Comparison of ENCODE assay signal across 41 cellular contexts in the genomic region with DNA sequence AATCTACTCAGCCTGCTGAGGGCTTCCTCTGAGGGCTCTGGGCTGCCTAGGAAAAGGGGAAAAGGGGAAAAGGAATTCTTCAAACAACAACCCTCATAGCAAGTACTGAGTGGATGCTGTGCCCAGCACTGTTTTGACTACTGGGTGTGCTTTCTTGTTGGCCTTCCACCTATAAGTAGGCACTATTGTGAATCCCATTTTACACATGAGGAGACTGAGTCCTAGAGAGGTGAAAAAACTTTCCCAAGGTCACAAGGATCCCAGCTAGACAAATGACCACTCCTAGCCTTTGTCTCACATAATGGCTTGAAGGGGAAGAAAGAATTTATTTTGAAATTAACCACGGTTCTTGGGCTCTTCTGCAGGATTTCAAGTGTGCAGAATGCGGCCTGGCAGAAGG. TPM values are rescaled to one million over a fixed set of nuclear protein-coding genes. Genes with fewer than 3 reads are reported as not detected.
"Had no signal": no experiment of that assay in that cellular context is flagged by ENCODE, and none has a peak within 500 bp of the region (broad histone marks: within the 10 kb centered on the region; RNA-seq: fewer than 3 reads in every experiment).

No MANE protein-coding gene starts in this region.

- H3K36me3 ChIP-seq: adrenal gland, ascending aorta, breast epithelium, cardiac muscle cell, colonic mucosa, esophagus squamous epithelium, gastroesophageal sphincter had no signal

- H3K9me3 ChIP-seq: adrenal gland, ascending aorta, breast epithelium, colonic mucosa, esophagus squamous epithelium, gastroesophageal sphincter had no signal

- H3K4me1 Mint-ChIP-seq: activated CD4-positive, alpha-beta T cell treated with anti-CD3 and anti-CD28 coated beads for 36 hours; activated CD4-positive, alpha-beta T cell treated with anti-CD3 and anti-CD28 coated beads, Interleukin-2, amount 10 ng/mL, durations not matched to agents 24 days and 14 days; activated CD8-positive, alpha-beta memory T cell treated with anti-CD3 and anti-CD28 coated beads, Interleukin-2, amount 10 ng/mL, durations not matched to agents 7 days and 5 days; activated naive CD4-positive, alpha-beta T cell treated with anti-CD3 and anti-CD28 coated beads, Interleukin-2, amount 50 U/mL, for 24 hours; activated naive CD8-positive, alpha-beta T cell treated with anti-CD3 and anti-CD28 coated beads for 36 hours; activated naive CD8-positive, alpha-beta T cell treated with anti-CD3 and anti-CD28 coated beads, Interleukin-2, amount 50 U/mL, for 24 hours; T-helper 17 cell had no signal

- H3K4me3 Mint-ChIP-seq: activated CD4-positive, alpha-beta memory T cell treated with anti-CD3 and anti-CD28 coated beads for 36 hours; activated CD4-positive, alpha-beta T cell treated with anti-CD3 and anti-CD28 coated beads for 36 hours; activated CD4-positive, alpha-beta T cell treated with anti-CD3 and anti-CD28 coated beads, Interleukin-2, amount 10 ng/mL, durations not matched to agents 24 days and 14 days; activated CD8-positive, alpha-beta memory T cell treated with anti-CD3 and anti-CD28 coated beads, Interleukin-2, amount 10 ng/mL, durations not matched to agents 7 days and 5 days; activated CD8-positive, alpha-beta T cell treated with anti-CD3 and anti-CD28 coated beads, Interleukin-2, amount 10 ng/mL, durations not matched to agents 7 days and 5 days; activated naive CD4-positive, alpha-beta T cell treated with anti-CD3 and anti-CD28 coated beads for 36 hours; activated naive CD4-positive, alpha-beta T cell treated with anti-CD3 and anti-CD28 coated beads, Interleukin-2, amount 50 U/mL, for 24 hours; activated naive CD8-positive, alpha-beta T cell treated with anti-CD3 and anti-CD28 coated beads for 36 hours; activated naive CD8-positive, alpha-beta T cell treated with anti-CD3 and anti-CD28 coated beads, Interleukin-2, amount 50 U/mL, for 24 hours; activated T-helper 1 cell treated with anti-CD3 and anti-CD28 coated beads, Interleukin-12 subunit alpha, Interleukin-12 subunit beta, Interleukin-2, Interleukin-4 antibody, amounts not matched to agents 30 ng/mL and 10 ng/mL and 1 ng/mL, durations not matched to agents 14 hours and 24 hours and 36 hours; brain; T-helper 17 cell; T-helper 2 cell treated with Interferon-gamma antibody and Interleukin-4, amounts not matched to agents 5 μg/mL and 100 μg/mL, for 36 hours had no signal

- DNase-seq: activated CD4-positive, alpha-beta memory T cell treated with anti-CD3 and anti-CD28 coated beads for 36 hours; activated CD4-positive, alpha-beta T cell treated with anti-CD3 and anti-CD28 coated beads for 36 hours; activated CD4-positive, alpha-beta T cell treated with anti-CD3 and anti-CD28 coated beads, Interleukin-2, amount 10 ng/mL, durations not matched to agents 24 days and 14 days; activated CD4-positive, CD25-positive, alpha-beta regulatory T cell; activated CD4-positive, CD25-positive, alpha-beta regulatory T cell treated with anti-CD3 and anti-CD28 coated beads, Interleukin-2, amount 50 U/mL, for 72 hours; activated CD8-positive, alpha-beta memory T cell treated with anti-CD3 and anti-CD28 coated beads, Interleukin-2, amount 10 ng/mL, durations not matched to agents 7 days and 5 days; activated CD8-positive, alpha-beta memory T cell treated with anti-CD3 and anti-CD28 coated beads, Interleukin-2, amount 50 U/mL, for 4 hours; activated CD8-positive, alpha-beta T cell treated with anti-CD3 and anti-CD28 coated beads, Interleukin-2, amount 10 ng/mL, durations not matched to agents 7 days and 5 days; activated effector memory CD4-positive, alpha-beta T cell treated with anti-CD3 and anti-CD28 coated beads, Interleukin-2, amount 50 U/mL, for 16 hours; activated naive CD4-positive, alpha-beta T cell treated with anti-CD3 and anti-CD28 coated beads for 36 hours; activated naive CD8-positive, alpha-beta T cell treated with anti-CD3 and anti-CD28 coated beads for 36 hours; activated naive CD8-positive, alpha-beta T cell treated with anti-CD3 and anti-CD28 coated beads, Interleukin-2, amount 50 U/mL, for 24 hours; activated T-cell treated with anti-CD3 and anti-CD28 coated beads, Interleukin-2, amount 50 U/mL, for 1 hour; activated T-cell treated with anti-CD3 and anti-CD28 coated beads, Interleukin-2, amount 50 U/mL, for 48 hours; adrenal gland; central memory CD4-positive, alpha-beta T cell; cerebellar nuclear complex; colonic mucosa; effector CD8-positive, alpha-beta T cell; esophagus squamous epithelium; foreskin melanocyte; T-helper 1 cell; T-helper 17 cell; T1000 had no signal

- H3K27me3 ChIP-seq: adrenal gland, ascending aorta, breast epithelium, cardiac muscle cell, colonic mucosa had no signal

- H3K27ac ChIP-seq: adrenal gland, ascending aorta, breast epithelium, cardiac muscle cell, colonic mucosa, epithelial cell of prostate, esophagus squamous epithelium, gastroesophageal sphincter had no signal

- H3K4me1 ChIP-seq: adrenal gland, ascending aorta, breast epithelium, colonic mucosa, esophagus squamous epithelium, gastroesophageal sphincter had no signal

- ATAC-seq: activated CD4-positive, alpha-beta T cell treated with anti-CD3 and anti-CD28 coated beads for 36 hours; activated CD8-positive, alpha-beta memory T cell treated with anti-CD3 and anti-CD28 coated beads, Interleukin-2, amount 10 ng/mL, durations not matched to agents 7 days and 5 days; activated CD8-positive, alpha-beta T cell treated with anti-CD3 and anti-CD28 coated beads, Interleukin-2, amount 10 ng/mL, durations not matched to agents 7 days and 5 days; activated naive CD8-positive, alpha-beta T cell treated with anti-CD3 and anti-CD28 coated beads, Interleukin-2, amount 50 U/mL, for 24 hours; gastroesophageal sphincter; T-helper 17 cell had no signal

- H3K9me3 Mint-ChIP-seq: activated CD4-positive, alpha-beta memory T cell treated with anti-CD3 and anti-CD28 coated beads for 36 hours; activated CD4-positive, alpha-beta T cell treated with anti-CD3 and anti-CD28 coated beads, Interleukin-2, amount 10 ng/mL, durations not matched to agents 24 days and 14 days; activated naive CD4-positive, alpha-beta T cell treated with anti-CD3 and anti-CD28 coated beads for 36 hours; activated naive CD4-positive, alpha-beta T cell treated with anti-CD3 and anti-CD28 coated beads, Interleukin-2, amount 50 U/mL, for 24 hours; activated naive CD8-positive, alpha-beta T cell treated with anti-CD3 and anti-CD28 coated beads for 36 hours; activated naive CD8-positive, alpha-beta T cell treated with anti-CD3 and anti-CD28 coated beads, Interleukin-2, amount 50 U/mL, for 24 hours; activated T-helper 1 cell treated with anti-CD3 and anti-CD28 coated beads, Interleukin-12 subunit alpha, Interleukin-12 subunit beta, Interleukin-2, Interleukin-4 antibody, amounts not matched to agents 30 ng/mL and 10 ng/mL and 1 ng/mL, durations not matched to agents 14 hours and 24 hours and 36 hours; activated T-helper 2 cell treated with anti-CD3 and anti-CD28 coated beads, Interferon-gamma antibody, Interleukin-2, Interleukin-4, amounts not matched to agents 10 μg/mL and 5 μg/mL and 100 μg/mL, durations not matched to agents 14 hours and 24 hours and 36 hours; brain; T-helper 2 cell treated with Interferon-gamma antibody and Interleukin-4, amounts not matched to agents 5 μg/mL and 100 μg/mL, for 36 hours had no signal

- H3K27ac Mint-ChIP-seq: activated CD4-positive, alpha-beta memory T cell treated with anti-CD3 and anti-CD28 coated beads for 36 hours; activated CD4-positive, alpha-beta T cell treated with anti-CD3 and anti-CD28 coated beads for 36 hours; activated CD4-positive, alpha-beta T cell treated with anti-CD3 and anti-CD28 coated beads, Interleukin-2, amount 10 ng/mL, durations not matched to agents 24 days and 14 days; activated CD8-positive, alpha-beta memory T cell treated with anti-CD3 and anti-CD28 coated beads, Interleukin-2, amount 10 ng/mL, durations not matched to agents 7 days and 5 days; activated CD8-positive, alpha-beta T cell treated with anti-CD3 and anti-CD28 coated beads, Interleukin-2, amount 10 ng/mL, durations not matched to agents 7 days and 5 days; activated naive CD4-positive, alpha-beta T cell treated with anti-CD3 and anti-CD28 coated beads for 36 hours; activated naive CD4-positive, alpha-beta T cell treated with anti-CD3 and anti-CD28 coated beads, Interleukin-2, amount 50 U/mL, for 24 hours; activated naive CD8-positive, alpha-beta T cell treated with anti-CD3 and anti-CD28 coated beads for 36 hours; activated naive CD8-positive, alpha-beta T cell treated with anti-CD3 and anti-CD28 coated beads, Interleukin-2, amount 50 U/mL, for 24 hours; activated T-helper 1 cell treated with anti-CD3 and anti-CD28 coated beads, Interleukin-12 subunit alpha, Interleukin-12 subunit beta, Interleukin-2, Interleukin-4 antibody, amounts not matched to agents 30 ng/mL and 10 ng/mL and 1 ng/mL, durations not matched to agents 14 hours and 24 hours and 36 hours; activated T-helper 2 cell treated with anti-CD3 and anti-CD28 coated beads, Interferon-gamma antibody, Interleukin-2, Interleukin-4, amounts not matched to agents 10 μg/mL and 5 μg/mL and 100 μg/mL, durations not matched to agents 14 hours and 24 hours and 36 hours; brain; T-helper 17 cell; T-helper 2 cell treated with Interferon-gamma antibody and Interleukin-4, amounts not matched to agents 5 μg/mL and 100 μg/mL, for 36 hours had no signal

- H3K36me3 Mint-ChIP-seq: activated CD4-positive, alpha-beta memory T cell treated with anti-CD3 and anti-CD28 coated beads for 36 hours; activated CD8-positive, alpha-beta memory T cell treated with anti-CD3 and anti-CD28 coated beads, Interleukin-2, amount 10 ng/mL, durations not matched to agents 7 days and 5 days; activated naive CD4-positive, alpha-beta T cell treated with anti-CD3 and anti-CD28 coated beads, Interleukin-2, amount 50 U/mL, for 24 hours; activated naive CD8-positive, alpha-beta T cell treated with anti-CD3 and anti-CD28 coated beads for 36 hours; brain had no signal

- H3K4me3 ChIP-seq: adrenal gland, ascending aorta, breast epithelium, cardiac muscle cell, colonic mucosa, esophagus squamous epithelium, gastroesophageal sphincter had no signal

RNA-seq across cellular contexts. Expression of a gene that starts 17.1 kb away (rescaled TPM):
- total RNA-seq: activated CD4-positive, alpha-beta memory T cell treated with anti-CD3 and anti-CD28 coated beads for 36 hours; activated CD8-positive, alpha-beta memory T cell treated with anti-CD3 and anti-CD28 coated beads for 36 hours; activated CD8-positive, alpha-beta memory T cell treated with anti-CD3 and anti-CD28 coated beads, Interleukin-2, amount 10 ng/mL, durations not matched to agents 7 days and 5 days; activated CD8-positive, alpha-beta T cell treated with anti-CD3 and anti-CD28 coated beads, Interleukin-2, amount 10 ng/mL, durations not matched to agents 7 days and 5 days; activated naive CD4-positive, alpha-beta T cell treated with anti-CD3 and anti-CD28 coated beads for 36 hours; activated naive CD8-positive, alpha-beta T cell treated with anti-CD3 and anti-CD28 coated beads for 36 hours; activated T-helper 1 cell treated with anti-CD3 and anti-CD28 coated beads, Interleukin-12 subunit alpha, Interleukin-12 subunit beta, Interleukin-2, Interleukin-4 antibody, amounts not matched to agents 30 ng/mL and 10 ng/mL and 1 ng/mL, durations not matched to agents 14 hours and 24 hours and 36 hours; activated T-helper 2 cell treated with anti-CD3 and anti-CD28 coated beads, Interferon-gamma antibody, Interleukin-2, Interleukin-4, amounts not matched to agents 10 μg/mL and 5 μg/mL and 100 μg/mL, durations not matched to agents 14 hours and 24 hours and 36 hours; adrenal gland; ascending aorta; breast epithelium; colonic mucosa; dermis microvascular lymphatic vessel endothelial cell; esophagus squamous epithelium; fibroblast of lung; fibroblast of villous mesenchyme; gastroesophageal sphincter; glomerular endothelial cell; T-helper 17 cell had no signal
- polyA plus RNA-seq: adrenal gland, endothelial cell of umbilical vein, esophagus, fibroblast of lung had no signal
